Comparison of ENCODE assay signal across 2 cellular contexts in the genomic region with DNA sequence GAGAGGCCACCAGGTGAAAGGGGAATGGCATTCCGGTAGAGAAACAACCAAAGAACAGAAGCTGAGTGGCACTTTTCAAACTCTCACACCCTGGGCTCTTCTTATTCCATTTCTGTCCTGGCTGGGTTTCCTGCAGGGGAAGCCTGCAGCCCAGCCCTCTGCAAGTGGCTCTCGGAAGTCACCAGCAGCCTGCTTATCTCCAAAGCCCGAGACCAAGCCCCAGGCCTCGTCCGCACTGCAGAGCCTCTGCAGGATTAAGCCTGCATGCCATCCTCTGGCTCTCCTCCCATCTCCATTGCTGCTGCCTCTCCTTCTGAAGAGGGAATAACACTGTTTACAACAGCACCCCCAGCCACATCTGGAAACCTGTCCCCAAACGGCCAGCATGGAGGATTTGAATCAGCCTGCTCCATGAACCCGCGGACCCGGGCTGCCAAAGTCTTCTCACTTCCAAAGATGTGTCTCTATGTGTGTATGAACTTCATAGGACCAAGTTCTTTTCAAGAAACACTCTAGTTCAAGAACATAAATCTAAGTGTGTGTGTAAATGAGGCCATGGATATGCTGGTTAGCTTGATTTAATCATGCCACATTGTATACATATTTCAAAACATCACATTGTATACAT.
TF ChIP-seq lines count a peak whose summit lies in the region.

No MANE protein-coding gene starts in this region.

TF ChIP-seq in IMR-90, 13 proteins besides CTCF, POLR2A, EP300 and RAD21:
- TF ChIP-seq RFX5 (IDR thresholded peaks at IDR 0.05; ENCODE audit: low read depth, low read length) = no peak
- no peak for TF ChIP-seq SMC3 (IDR thresholded peaks at IDR 0.05; ENCODE audit: low read depth, low read length)
- TF ChIP-seq, protein P1, sequence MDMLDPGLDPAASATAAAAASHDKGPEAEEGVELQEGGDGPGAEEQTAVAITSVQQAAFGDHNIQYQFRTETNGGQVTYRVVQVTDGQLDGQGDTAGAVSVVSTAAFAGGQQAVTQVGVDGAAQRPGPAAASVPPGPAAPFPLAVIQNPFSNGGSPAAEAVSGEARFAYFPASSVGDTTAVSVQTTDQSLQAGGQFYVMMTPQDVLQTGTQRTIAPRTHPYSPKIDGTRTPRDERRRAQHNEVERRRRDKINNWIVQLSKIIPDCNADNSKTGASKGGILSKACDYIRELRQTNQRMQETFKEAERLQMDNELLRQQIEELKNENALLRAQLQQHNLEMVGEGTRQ (IDR thresholded peaks at IDR 0.05; ENCODE audit: low read depth, low read length) = no peak
- TF ChIP-seq BHLHE40 (IDR thresholded peaks at IDR 0.05; ENCODE audit: low read depth, low read length) = no peak
- no peak for TF ChIP-seq FOS (IDR thresholded peaks at IDR 0.05; ENCODE audit: low read depth, low read length)
- TF ChIP-seq MAFK (IDR thresholded peaks at IDR 0.05; ENCODE audit: low read depth, low read length) = no peak
- no peak for TF ChIP-seq CHD1 (IDR thresholded peaks at IDR 0.05; ENCODE audit: low read depth, low read length)
- TF ChIP-seq MAZ (IDR thresholded peaks at IDR 0.05; ENCODE audit: borderline replicate concordance, low read depth, low read length) = no peak
- TF ChIP-seq MXI1 (IDR thresholded peaks at IDR 0.05; ENCODE audit: borderline replicate concordance, low read depth, low read length) = no peak
- TF ChIP-seq CEBPB (IDR thresholded peaks at IDR 0.05; ENCODE audit: low read depth, low read length) = no peak
- no peak for TF ChIP-seq NFE2L2 (IDR thresholded peaks at IDR 0.05; ENCODE audit: low read depth, low read length)
- TF ChIP-seq, protein P2, sequence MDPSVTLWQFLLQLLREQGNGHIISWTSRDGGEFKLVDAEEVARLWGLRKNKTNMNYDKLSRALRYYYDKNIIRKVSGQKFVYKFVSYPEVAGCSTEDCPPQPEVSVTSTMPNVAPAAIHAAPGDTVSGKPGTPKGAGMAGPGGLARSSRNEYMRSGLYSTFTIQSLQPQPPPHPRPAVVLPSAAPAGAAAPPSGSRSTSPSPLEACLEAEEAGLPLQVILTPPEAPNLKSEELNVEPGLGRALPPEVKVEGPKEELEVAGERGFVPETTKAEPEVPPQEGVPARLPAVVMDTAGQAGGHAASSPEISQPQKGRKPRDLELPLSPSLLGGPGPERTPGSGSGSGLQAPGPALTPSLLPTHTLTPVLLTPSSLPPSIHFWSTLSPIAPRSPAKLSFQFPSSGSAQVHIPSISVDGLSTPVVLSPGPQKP (IDR thresholded peaks at IDR 0.05; ENCODE audit: borderline replicate concordance, low read depth, low read length) = no peak
- TF ChIP-seq RCOR1 (IDR thresholded peaks at IDR 0.05; ENCODE audit: insufficient replicate concordance, low read length) = no peak

TF ChIP-seq in H1, 55 proteins besides CTCF, POLR2A, EP300 and RAD21:
- no peak for TF ChIP-seq SP4 (IDR thresholded peaks at IDR 0.05; ENCODE audit: low read length)
